Comparison of ENCODE assay signal across 18 cellular contexts in the genomic region with DNA sequence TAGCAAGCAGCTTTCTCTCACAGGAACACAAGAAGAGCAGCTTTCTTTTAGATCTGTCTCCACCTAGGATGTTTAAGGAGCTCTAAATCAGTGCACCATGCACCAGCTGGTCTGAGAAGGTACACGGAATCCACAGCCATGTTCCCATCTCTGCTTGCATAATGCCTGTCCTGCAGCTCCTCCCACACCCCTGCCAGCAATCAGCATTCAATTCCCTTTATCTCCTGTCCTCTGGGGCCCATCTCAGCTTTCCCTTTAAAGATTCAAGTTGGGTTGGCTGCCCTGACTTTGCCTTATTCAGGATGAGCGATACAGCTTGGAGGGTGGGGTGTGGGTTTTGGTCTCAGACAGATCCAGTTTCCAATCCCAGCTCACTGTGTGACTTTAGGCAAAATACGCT.
"Had no signal": no experiment of that assay in that cellular context is flagged by ENCODE, and none has a peak within 500 bp of the region (broad histone marks: within the 10 kb centered on the region; RNA-seq: fewer than 3 reads in every experiment).

No MANE protein-coding gene starts in this region.

- H3K36me3 Mint-ChIP-seq: naive B cell; stimulated activated naive B cell treated with anti-CD40 and anti-IgM and Interleukin-4, amounts not matched to agents 10 μg/mL and 1 μg/mL and 100 μg/mL, for 72 hours had no signal

- H3K4me3 ChIP-seq: lung, sigmoid colon, skin epidermis, stomach, thoracic aorta, transverse colon had no signal

- H3K4me1 Mint-ChIP-seq: naive B cell; stimulated activated naive B cell treated with anti-CD40 and anti-IgM and Interleukin-4, amounts not matched to agents 10 μg/mL and 1 μg/mL and 100 μg/mL, for 72 hours had no signal

- H3K4me1 ChIP-seq: foreskin keratinocyte, sigmoid colon, stomach, transverse colon had no signal

- ATAC-seq: foreskin keratinocyte; left cardiac atrium; left ventricle myocardium superior; stimulated activated naive B cell treated with anti-CD40 and anti-IgM and Interleukin-4, amounts not matched to agents 10 μg/mL and 1 μg/mL and 100 μg/mL, for 72 hours had no signal

- H3K27me3 ChIP-seq: foreskin keratinocyte, sigmoid colon, stomach, transverse colon had no signal

- DNase-seq: effector memory CD4-positive, alpha-beta T cell; foreskin keratinocyte; kidney; left cardiac atrium; left ventricle myocardium superior; mesenchymal stem cell; naive B cell; posterior cingulate gyrus; sigmoid colon; stimulated activated CD4-positive, alpha-beta T cell treated with anti-CD3 and anti-CD28 coated beads, Interleukin-2, amount 100 ng/mL, for 24 hours; stimulated activated CD4-positive, alpha-beta T cell treated with anti-CD3 and anti-CD28 coated beads, Interleukin-4, amount 100 ng/mL, for 4 hours; stimulated activated naive B cell treated with anti-CD40 and anti-IgM and Interleukin-4, amounts not matched to agents 10 μg/mL and 1 μg/mL and 100 μg/mL, for 72 hours; stomach; substantia nigra; transverse colon had no signal

- H3K4me3 Mint-ChIP-seq: naive B cell; stimulated activated naive B cell treated with anti-CD40 and anti-IgM and Interleukin-4, amounts not matched to agents 10 μg/mL and 1 μg/mL and 100 μg/mL, for 72 hours had no signal

- H3K9me3 ChIP-seq: sigmoid colon, stomach, thoracic aorta, transverse colon had no signal

- H3K36me3 ChIP-seq: sigmoid colon, stomach, thoracic aorta, transverse colon had no signal

- H3K27me3 Mint-ChIP-seq: naive B cell; stimulated activated naive B cell treated with anti-CD40 and anti-IgM and Interleukin-4, amounts not matched to agents 10 μg/mL and 1 μg/mL and 100 μg/mL, for 72 hours had no signal

- H3K27ac Mint-ChIP-seq: naive B cell; stimulated activated naive B cell treated with anti-CD40 and anti-IgM and Interleukin-4, amounts not matched to agents 10 μg/mL and 1 μg/mL and 100 μg/mL, for 72 hours had no signal

- H3K27ac ChIP-seq: foreskin keratinocyte, sigmoid colon, skin epidermis, stomach, thoracic aorta, transverse colon had no signal
